ENCODE assay signal across 1 cellular context in the genomic region with DNA sequence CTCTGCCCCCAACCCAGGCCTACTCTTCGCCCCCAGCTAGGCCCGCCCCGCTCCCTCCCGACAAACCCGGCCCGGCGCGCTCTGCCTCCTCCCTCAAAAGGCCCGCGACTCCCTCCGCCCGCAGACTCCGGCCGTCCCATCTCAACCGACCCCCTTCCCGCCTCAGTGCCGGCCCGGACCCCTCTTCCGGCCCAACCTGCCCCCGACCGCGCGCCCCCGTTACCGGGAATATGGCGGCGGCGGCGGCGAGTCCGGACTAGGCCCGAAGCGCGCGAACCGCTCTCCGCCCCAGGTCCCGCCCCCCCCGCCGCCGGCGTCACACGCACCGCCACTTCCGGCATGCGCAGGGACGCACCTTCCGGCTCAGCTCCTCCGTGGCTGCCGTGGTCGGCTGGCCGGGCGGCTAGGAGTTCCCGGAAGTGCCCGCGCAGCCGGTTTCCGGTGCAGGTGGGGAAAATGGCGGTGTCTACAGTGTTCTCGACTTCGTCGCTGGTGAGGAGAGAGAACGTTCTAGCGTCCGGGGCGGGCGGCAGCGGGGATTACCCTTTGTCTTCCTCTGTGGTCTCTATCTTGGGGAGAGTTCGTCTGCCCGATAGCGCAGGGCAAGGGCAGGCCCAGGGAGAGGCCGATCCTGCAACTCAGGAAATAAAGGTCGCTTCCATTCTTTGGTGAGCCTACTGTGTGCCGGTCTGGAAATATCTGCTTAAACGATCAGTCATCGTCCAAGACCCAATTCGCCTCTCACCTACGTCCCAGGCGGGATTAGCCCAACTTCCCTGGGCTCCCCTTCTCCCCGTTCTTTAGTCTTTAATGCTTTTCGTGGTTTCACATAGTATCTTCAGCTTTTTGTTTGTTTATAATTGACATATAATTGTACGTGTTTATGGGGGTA.
TF ChIP-seq lines count a peak whose summit lies in the region.

A gene with protein sequence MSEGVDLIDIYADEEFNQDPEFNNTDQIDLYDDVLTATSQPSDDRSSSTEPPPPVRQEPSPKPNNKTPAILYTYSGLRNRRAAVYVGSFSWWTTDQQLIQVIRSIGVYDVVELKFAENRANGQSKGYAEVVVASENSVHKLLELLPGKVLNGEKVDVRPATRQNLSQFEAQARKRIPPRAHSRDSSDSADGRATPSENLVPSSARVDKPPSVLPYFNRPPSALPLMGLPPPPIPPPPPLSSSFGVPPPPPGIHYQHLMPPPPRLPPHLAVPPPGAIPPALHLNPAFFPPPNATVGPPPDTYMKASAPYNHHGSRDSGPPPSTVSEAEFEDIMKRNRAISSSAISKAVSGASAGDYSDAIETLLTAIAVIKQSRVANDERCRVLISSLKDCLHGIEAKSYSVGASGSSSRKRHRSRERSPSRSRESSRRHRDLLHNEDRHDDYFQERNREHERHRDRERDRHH (minus strand): TSS at position 285 of the 892 bp plus-strand sequence. CDS start 740 bp downstream, outside the sequence.
A gene (plus strand): TSS at position 434 of the 892 bp plus-strand sequence. CDS start 23 bp downstream, at position 457.

TF ChIP-seq in HEK293, 187 proteins besides CTCF, POLR2A, EP300 and RAD21 (continued from another document and continues in another):
- TF ChIP-seq, protein P1, sequence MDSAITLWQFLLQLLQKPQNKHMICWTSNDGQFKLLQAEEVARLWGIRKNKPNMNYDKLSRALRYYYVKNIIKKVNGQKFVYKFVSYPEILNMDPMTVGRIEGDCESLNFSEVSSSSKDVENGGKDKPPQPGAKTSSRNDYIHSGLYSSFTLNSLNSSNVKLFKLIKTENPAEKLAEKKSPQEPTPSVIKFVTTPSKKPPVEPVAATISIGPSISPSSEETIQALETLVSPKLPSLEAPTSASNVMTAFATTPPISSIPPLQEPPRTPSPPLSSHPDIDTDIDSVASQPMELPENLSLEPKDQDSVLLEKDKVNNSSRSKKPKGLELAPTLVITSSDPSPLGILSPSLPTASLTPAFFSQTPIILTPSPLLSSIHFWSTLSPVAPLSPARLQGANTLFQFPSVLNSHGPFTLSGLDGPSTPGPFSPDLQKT (IDR thresholded peaks at IDR 0.05; ENCODE audit: borderline replicate concordance, low read depth, low read length) = peak; percentile 30; the same call in 1 of the 2 replicates
- TF ChIP-seq ZNF239 (tag by site-specific recombination; IDR thresholded peaks at IDR 0.05) (no peak), ZNF610 (tag by site-specific recombination; IDR thresholded peaks at IDR 0.05; ENCODE audit: borderline replicate concordance) (0 out of 2 replicates have a peak, but pooled peaks have one; percentile 58), ZNF266 (tag by site-specific recombination; IDR thresholded peaks at IDR 0.05; ENCODE audit: low read depth) (0 out of 2 replicates have a peak, but pooled peaks have one; percentile 20), ZNF561 (tag by site-specific recombination; IDR thresholded peaks at IDR 0.05; ENCODE audit: borderline replicate concordance) (no peak), KLF10 (tag by site-specific recombination; IDR thresholded peaks at IDR 0.05) (no peak), ZNF302 (tag by site-specific recombination; IDR thresholded peaks at IDR 0.05; ENCODE audit: low read depth) (no peak), ZNF660 (tag by site-specific recombination; IDR thresholded peaks at IDR 0.05) (no peak), ZNF146 (tag by site-specific recombination; IDR thresholded peaks at IDR 0.05) (peak; percentile 29; the same call in 1 of the 2 replicates), SP7 (tag by site-specific recombination; IDR thresholded peaks at IDR 0.05) (peak; percentile 71; the same call in 1 of the 2 replicates), ZNF707 (tag by site-specific recombination; IDR thresholded peaks at IDR 0.05) (no peak), ZSCAN30 (tag by site-specific recombination; IDR thresholded peaks at IDR 0.05) (peak; percentile 62; the same call in 1 of the 2 replicates), ZNF670 (tag by site-specific recombination; IDR thresholded peaks at IDR 0.05; ENCODE audit: low read depth) (no peak), ZSCAN16 (tag by site-specific recombination; IDR thresholded peaks at IDR 0.05) (0 out of 2 replicates have a peak, but pooled peaks have one; percentile 27), IKZF3 (tag by site-specific recombination; IDR thresholded peaks at IDR 0.05) (no peak), ZNF560 (tag by site-specific recombination; IDR thresholded peaks at IDR 0.05; ENCODE audit: borderline replicate concordance) (no peak), ZFP69B (tag by site-specific recombination; IDR thresholded peaks at IDR 0.05) (peak; percentile 17; the same call in 1 of the 2 replicates), KLF8 (tag by site-specific recombination; IDR thresholded peaks at IDR 0.05) (peak; percentile 81; the same call in 1 of the 2 replicates), ZNF549 (tag by site-specific recombination; IDR thresholded peaks at IDR 0.05) (no peak), ZNF221 (tag by site-specific recombination; IDR thresholded peaks at IDR 0.05; ENCODE audit: borderline replicate concordance) (no peak), ZNF335 (tag by site-specific recombination; conservative IDR thresholded peaks at IDR 0.05) (peak; percentile 95), ZBTB20 (tag by site-specific recombination; IDR thresholded peaks at IDR 0.05) (peak; percentile 43; the same call in 1 of the 2 replicates), OSR2 (tag by site-specific recombination; IDR thresholded peaks at IDR 0.05) (no peak), ZNF654 (tag by site-specific recombination; IDR thresholded peaks at IDR 0.05; ENCODE audit: low read depth) (no peak), YY1 (tag by site-specific recombination; IDR thresholded peaks at IDR 0.05) (peak; percentile 81), ZNF48 (tag by site-specific recombination; IDR thresholded peaks at IDR 0.05) (no peak), GLI2 (tag by site-specific recombination; IDR thresholded peaks at IDR 0.05; ENCODE audit: borderline replicate concordance, low read depth) (no peak), KLF16 (tag by site-specific recombination; IDR thresholded peaks at IDR 0.05) (peak; percentile 81), ZNF211 (tag by site-specific recombination; IDR thresholded peaks at IDR 0.05; ENCODE audit: low read depth) (no peak), ZNF600 (tag by site-specific recombination; IDR thresholded peaks at IDR 0.05) (peak; percentile 85), ZNF776 (tag by site-specific recombination; IDR thresholded peaks at IDR 0.05; ENCODE audit: borderline replicate concordance) (no peak), ZNF555 (tag by site-specific recombination; conservative IDR thresholded peaks at IDR 0.05) (no peak), TRIM28 (IDR thresholded peaks at IDR 0.05; ENCODE audit: borderline replicate concordance, low read length) (no peak), KLF1 (tag by site-specific recombination; IDR thresholded peaks at IDR 0.05) (no peak; the same call in none of the 2 replicates), ZNF114 (tag by site-specific recombination; IDR thresholded peaks at IDR 0.05) (no peak)
- TF ChIP-seq, protein P2, sequence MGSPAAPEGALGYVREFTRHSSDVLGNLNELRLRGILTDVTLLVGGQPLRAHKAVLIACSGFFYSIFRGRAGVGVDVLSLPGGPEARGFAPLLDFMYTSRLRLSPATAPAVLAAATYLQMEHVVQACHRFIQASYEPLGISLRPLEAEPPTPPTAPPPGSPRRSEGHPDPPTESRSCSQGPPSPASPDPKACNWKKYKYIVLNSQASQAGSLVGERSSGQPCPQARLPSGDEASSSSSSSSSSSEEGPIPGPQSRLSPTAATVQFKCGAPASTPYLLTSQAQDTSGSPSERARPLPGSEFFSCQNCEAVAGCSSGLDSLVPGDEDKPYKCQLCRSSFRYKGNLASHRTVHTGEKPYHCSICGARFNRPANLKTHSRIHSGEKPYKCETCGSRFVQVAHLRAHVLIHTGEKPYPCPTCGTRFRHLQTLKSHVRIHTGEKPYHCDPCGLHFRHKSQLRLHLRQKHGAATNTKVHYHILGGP (tag by site-specific recombination; IDR thresholded peaks at IDR 0.05) = no peak
- TF ChIP-seq, protein P3, sequence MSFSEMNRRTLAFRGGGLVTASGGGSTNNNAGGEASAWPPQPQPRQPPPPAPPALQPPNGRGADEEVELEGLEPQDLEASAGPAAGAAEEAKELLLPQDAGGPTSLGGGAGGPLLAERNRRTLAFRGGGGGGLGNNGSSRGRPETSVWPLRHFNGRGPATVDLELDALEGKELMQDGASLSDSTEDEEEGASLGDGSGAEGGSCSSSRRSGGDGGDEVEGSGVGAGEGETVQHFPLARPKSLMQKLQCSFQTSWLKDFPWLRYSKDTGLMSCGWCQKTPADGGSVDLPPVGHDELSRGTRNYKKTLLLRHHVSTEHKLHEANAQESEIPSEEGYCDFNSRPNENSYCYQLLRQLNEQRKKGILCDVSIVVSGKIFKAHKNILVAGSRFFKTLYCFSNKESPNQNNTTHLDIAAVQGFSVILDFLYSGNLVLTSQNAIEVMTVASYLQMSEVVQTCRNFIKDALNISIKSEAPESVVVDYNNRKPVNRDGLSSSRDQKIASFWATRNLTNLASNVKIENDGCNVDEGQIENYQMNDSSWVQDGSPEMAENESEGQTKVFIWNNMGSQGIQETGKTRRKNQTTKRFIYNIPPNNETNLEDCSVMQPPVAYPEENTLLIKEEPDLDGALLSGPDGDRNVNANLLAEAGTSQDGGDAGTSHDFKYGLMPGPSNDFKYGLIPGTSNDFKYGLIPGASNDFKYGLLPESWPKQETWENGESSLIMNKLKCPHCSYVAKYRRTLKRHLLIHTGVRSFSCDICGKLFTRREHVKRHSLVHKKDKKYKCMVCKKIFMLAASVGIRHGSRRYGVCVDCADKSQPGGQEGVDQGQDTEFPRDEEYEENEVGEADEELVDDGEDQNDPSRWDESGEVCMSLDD (tag by site-specific recombination; IDR thresholded peaks at IDR 0.05) = peak; percentile 51; the same call in 1 of the 2 replicates
- TF ChIP-seq, protein P4, sequence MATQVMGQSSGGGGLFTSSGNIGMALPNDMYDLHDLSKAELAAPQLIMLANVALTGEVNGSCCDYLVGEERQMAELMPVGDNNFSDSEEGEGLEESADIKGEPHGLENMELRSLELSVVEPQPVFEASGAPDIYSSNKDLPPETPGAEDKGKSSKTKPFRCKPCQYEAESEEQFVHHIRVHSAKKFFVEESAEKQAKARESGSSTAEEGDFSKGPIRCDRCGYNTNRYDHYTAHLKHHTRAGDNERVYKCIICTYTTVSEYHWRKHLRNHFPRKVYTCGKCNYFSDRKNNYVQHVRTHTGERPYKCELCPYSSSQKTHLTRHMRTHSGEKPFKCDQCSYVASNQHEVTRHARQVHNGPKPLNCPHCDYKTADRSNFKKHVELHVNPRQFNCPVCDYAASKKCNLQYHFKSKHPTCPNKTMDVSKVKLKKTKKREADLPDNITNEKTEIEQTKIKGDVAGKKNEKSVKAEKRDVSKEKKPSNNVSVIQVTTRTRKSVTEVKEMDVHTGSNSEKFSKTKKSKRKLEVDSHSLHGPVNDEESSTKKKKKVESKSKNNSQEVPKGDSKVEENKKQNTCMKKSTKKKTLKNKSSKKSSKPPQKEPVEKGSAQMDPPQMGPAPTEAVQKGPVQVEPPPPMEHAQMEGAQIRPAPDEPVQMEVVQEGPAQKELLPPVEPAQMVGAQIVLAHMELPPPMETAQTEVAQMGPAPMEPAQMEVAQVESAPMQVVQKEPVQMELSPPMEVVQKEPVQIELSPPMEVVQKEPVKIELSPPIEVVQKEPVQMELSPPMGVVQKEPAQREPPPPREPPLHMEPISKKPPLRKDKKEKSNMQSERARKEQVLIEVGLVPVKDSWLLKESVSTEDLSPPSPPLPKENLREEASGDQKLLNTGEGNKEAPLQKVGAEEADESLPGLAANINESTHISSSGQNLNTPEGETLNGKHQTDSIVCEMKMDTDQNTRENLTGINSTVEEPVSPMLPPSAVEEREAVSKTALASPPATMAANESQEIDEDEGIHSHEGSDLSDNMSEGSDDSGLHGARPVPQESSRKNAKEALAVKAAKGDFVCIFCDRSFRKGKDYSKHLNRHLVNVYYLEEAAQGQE (tag by site-specific recombination; IDR thresholded peaks at IDR 0.05) = no peak
- TF ChIP-seq, protein P5, sequence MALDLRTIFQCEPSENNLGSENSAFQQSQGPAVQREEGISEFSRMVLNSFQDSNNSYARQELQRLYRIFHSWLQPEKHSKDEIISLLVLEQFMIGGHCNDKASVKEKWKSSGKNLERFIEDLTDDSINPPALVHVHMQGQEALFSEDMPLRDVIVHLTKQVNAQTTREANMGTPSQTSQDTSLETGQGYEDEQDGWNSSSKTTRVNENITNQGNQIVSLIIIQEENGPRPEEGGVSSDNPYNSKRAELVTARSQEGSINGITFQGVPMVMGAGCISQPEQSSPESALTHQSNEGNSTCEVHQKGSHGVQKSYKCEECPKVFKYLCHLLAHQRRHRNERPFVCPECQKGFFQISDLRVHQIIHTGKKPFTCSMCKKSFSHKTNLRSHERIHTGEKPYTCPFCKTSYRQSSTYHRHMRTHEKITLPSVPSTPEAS (tag by site-specific recombination; IDR thresholded peaks at IDR 0.05) = peak; percentile 43; the same call in 1 of the 2 replicates
- TF ChIP-seq, protein P6, sequence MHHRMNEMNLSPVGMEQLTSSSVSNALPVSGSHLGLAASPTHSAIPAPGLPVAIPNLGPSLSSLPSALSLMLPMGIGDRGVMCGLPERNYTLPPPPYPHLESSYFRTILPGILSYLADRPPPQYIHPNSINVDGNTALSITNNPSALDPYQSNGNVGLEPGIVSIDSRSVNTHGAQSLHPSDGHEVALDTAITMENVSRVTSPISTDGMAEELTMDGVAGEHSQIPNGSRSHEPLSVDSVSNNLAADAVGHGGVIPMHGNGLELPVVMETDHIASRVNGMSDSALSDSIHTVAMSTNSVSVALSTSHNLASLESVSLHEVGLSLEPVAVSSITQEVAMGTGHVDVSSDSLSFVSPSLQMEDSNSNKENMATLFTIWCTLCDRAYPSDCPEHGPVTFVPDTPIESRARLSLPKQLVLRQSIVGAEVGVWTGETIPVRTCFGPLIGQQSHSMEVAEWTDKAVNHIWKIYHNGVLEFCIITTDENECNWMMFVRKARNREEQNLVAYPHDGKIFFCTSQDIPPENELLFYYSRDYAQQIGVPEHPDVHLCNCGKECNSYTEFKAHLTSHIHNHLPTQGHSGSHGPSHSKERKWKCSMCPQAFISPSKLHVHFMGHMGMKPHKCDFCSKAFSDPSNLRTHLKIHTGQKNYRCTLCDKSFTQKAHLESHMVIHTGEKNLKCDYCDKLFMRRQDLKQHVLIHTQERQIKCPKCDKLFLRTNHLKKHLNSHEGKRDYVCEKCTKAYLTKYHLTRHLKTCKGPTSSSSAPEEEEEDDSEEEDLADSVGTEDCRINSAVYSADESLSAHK (tag by site-specific recombination; IDR thresholded peaks at IDR 0.05) = 0 out of 2 replicates have a peak, but pooled peaks have one; percentile 12
- TF ChIP-seq, protein P7, sequence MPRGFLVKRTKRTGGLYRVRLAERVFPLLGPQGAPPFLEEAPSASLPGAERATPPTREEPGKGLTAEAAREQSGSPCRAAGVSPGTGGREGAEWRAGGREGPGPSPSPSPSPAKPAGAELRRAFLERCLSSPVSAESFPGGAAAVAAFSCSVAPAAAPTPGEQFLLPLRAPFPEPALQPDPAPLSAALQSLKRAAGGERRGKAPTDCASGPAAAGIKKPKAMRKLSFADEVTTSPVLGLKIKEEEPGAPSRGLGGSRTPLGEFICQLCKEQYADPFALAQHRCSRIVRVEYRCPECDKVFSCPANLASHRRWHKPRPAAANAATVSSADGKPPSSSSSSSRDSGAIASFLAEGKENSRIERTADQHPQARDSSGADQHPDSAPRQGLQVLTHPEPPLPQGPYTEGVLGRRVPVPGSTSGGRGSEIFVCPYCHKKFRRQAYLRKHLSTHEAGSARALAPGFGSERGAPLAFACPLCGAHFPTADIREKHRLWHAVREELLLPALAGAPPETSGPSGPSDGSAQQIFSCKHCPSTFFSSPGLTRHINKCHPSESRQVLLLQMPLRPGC (tag by site-specific recombination; IDR thresholded peaks at IDR 0.05) = peak; percentile 48; the same call in 1 of the 2 replicates
- TF ChIP-seq, protein P8, sequence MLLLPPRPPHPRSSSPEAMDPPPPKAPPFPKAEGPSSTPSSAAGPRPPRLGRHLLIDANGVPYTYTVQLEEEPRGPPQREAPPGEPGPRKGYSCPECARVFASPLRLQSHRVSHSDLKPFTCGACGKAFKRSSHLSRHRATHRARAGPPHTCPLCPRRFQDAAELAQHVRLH (tag by site-specific recombination; IDR thresholded peaks at IDR 0.05) = peak; percentile 40; the same call in 1 of the 2 replicates
